20 cellular contexts compared by ENCODE assay signal in genomic region chr13:80551650-80552497, GRCh38.
DNase-seq lines count a peak whose midpoint lies in the region; ATAC-seq, FAIRE-seq and TF ChIP-seq lines count a peak whose summit lies in the region.
"Had no signal": no experiment of that assay in that cellular context is flagged by ENCODE, and none has a peak within 500 bp of the region (broad histone marks: within the 10 kb centered on the region; RNA-seq: fewer than 3 reads in every experiment).

No MANE protein-coding gene starts in this region.

- no peak for FAIRE-seq in K562 (lab: Jason Lieb, UNC)
- FAIRE-seq: G401.6 had no signal

- TF ChIP-seq RAD21 in K562 (CRISPR knock-in tag; conservative IDR thresholded peaks at IDR 0.05 in 1 of 2, IDR thresholded peaks at IDR 0.05 in 1 of 2): no peak

- no peak for TF ChIP-seq POLR2A in heart left ventricle (IDR thresholded peaks at IDR 0.05)
- TF ChIP-seq POLR2A in K562 (conservative IDR thresholded peaks at IDR 0.05): no peak

- no peaks in the 10 kb centered on the region for H3K9me3 Mint-ChIP-seq in memory B cell
- H3K9me3 Mint-ChIP-seq in activated T-cell treated with anti-CD3 and anti-CD28 coated beads, Interleukin-2, amount 50 U/mL, for 72 hours: peaks cover 0 to 2% of the 10 kb centered on the region in 2 donors
- no peaks in the 10 kb centered on the region for H3K9me3 Mint-ChIP-seq in natural killer cell

- H3K27me3 Mint-ChIP-seq in memory B cell (peaks cover 2% of the 10 kb centered on the region), natural killer cell (ENCODE audit: low read depth in 2 of 2) (no peaks in the 10 kb centered on the region)
- H3K27me3 Mint-ChIP-seq in activated T-cell treated with anti-CD3 and anti-CD28 coated beads, Interleukin-2, amount 50 U/mL, for 72 hours (ENCODE audit: low read depth): no peaks in the 10 kb centered on the region

- TF ChIP-seq CTCF in heart left ventricle (IDR thresholded peaks at IDR 0.05) (no peak), K562 (IDR thresholded peaks at IDR 0.05 in 2 of 3, conservative IDR thresholded peaks at IDR 0.05 in 1 of 3; ENCODE audit: insufficient read depth in 2 of 3, low read depth in 1 of 3, low read length in 3 of 3) (no peak), thoracic aorta (IDR thresholded peaks at IDR 0.05) (no peak), omental fat pad (IDR thresholded peaks at IDR 0.05) (no peak), natural killer cell (IDR thresholded peaks at IDR 0.05) (no peak)

- no peaks in the 10 kb centered on the region for H3K36me3 Mint-ChIP-seq in memory B cell
- H3K36me3 Mint-ChIP-seq in activated T-cell treated with anti-CD3 and anti-CD28 coated beads, Interleukin-2, amount 50 U/mL, for 72 hours (ENCODE audit: insufficient read depth in 2 of 2): no peaks in the 10 kb centered on the region
- no peaks in the 10 kb centered on the region for H3K36me3 Mint-ChIP-seq in natural killer cell

- H3K36me3 ChIP-seq in heart left ventricle (no peaks in the 10 kb centered on the region), K562 (ENCODE audit: control insufficient read depth, insufficient read depth, low read length) (no peaks in the 10 kb centered on the region), thoracic aorta (no peaks in the 10 kb centered on the region)
- H3K36me3 ChIP-seq: left lung, neutrophil, WERI-Rb-1 had no signal

- no peak overlapping the region for H3K4me2 ChIP-seq in K562 (ENCODE audit: insufficient read depth, low read length)

- no peaks in the 10 kb centered on the region for H3K9me3 ChIP-seq in heart left ventricle
- no peaks in the 10 kb centered on the region for H3K9me3 ChIP-seq in K562 (replicated peaks; ENCODE audit: control insufficient read depth, insufficient read depth, low read depth, low read length)
- H3K9me3 ChIP-seq in thoracic aorta: no peaks in the 10 kb centered on the region
- H3K9me3 ChIP-seq: left lung, neutrophil had no signal

- H3K9me1 ChIP-seq in K562 (ENCODE audit: control insufficient read depth, insufficient read depth, low read length): no peaks in the 10 kb centered on the region

- ATAC-seq in heart left ventricle (no peak), K562 (no peak), memory B cell (ENCODE audit: low read depth) (peak; percentile 60), thoracic aorta (ENCODE audit: insufficient number of reproducible peaks, low FRiP score, low read depth) (no peak), omental fat pad (ENCODE audit: low FRiP score) (no peak), natural killer cell (no peak)
- no peak for ATAC-seq in activated T-cell treated with anti-CD3 and anti-CD28 coated beads, Interleukin-2, amount 50 U/mL, for 72 hours (replicated peaks in 1 of 2)
- ATAC-seq: left lung, Panc1 had no signal

- H3K27ac Mint-ChIP-seq in memory B cell: no peak overlapping the region
- no peak overlapping the region for H3K27ac Mint-ChIP-seq in activated T-cell treated with anti-CD3 and anti-CD28 coated beads, Interleukin-2, amount 50 U/mL, for 72 hours
- no peak overlapping the region for H3K27ac Mint-ChIP-seq in natural killer cell

- no peak overlapping the region for H2AFZ ChIP-seq in K562 (ENCODE audit: low read depth, low read length)

- peaks cover 0 to 42% (median 6%) of the 10 kb centered on the region in 12 donors for H3K4me1 ChIP-seq in heart left ventricle
- no peaks in the 10 kb centered on the region for H3K4me1 ChIP-seq in K562 (replicated peaks in 1 of 2; ENCODE audit: control insufficient read depth in 2 of 2, insufficient read depth in 2 of 2, low read length in 2 of 2)
- H3K4me1 ChIP-seq in thoracic aorta (ENCODE audit: control insufficient read depth in 1 of 2, low read depth in 2 of 2): peaks cover 16 to 18% of the 10 kb centered on the region in 2 donors

- no peak for DNase-seq in heart left ventricle
- no peak for DNase-seq in cardiac septum (ENCODE audit: low spot score)
- DNase-seq in K562 (ENCODE audit: extremely low read depth in 1 of 4, low spot score in 3 of 4): peak; percentile 0 to 13 (median 8)
- peak in 1 of 2 donors; percentile 9 for DNase-seq in memory B cell (ENCODE audit: low spot score in 2 of 2)
- no peak for DNase-seq in thoracic aorta (ENCODE audit: low spot score)
- DNase-seq in omental fat pad (ENCODE audit: low spot score): no peak
- no peak for DNase-seq in activated T-cell treated with anti-CD3 and anti-CD28 coated beads, Interleukin-2, amount 50 U/mL, for 72 hours
- DNase-seq in natural killer cell: no peak
- DNase-seq: ACHN; activated effector memory CD4-positive, alpha-beta T cell treated with Interleukin-2 at 50 U/mL for 16 hours; cortex of kidney; erythroblast; left lung; NCI-H1694; NCI-H524 treated with DMSO at 0.1 percent for 48 hours; stimulated activated CD4-positive, alpha-beta T cell treated with anti-CD3 and anti-CD28 coated beads, Interleukin-12 subunit alpha, Interleukin-12 subunit beta, amount 100 ng/mL, for 4 hours; WERI-Rb-1 had no signal

- H3K4me3 ChIP-seq in heart left ventricle (no peak overlapping the region), K562 (no peak overlapping the region), thoracic aorta (peak overlapping the region; percentile 2)
- H3K4me3 ChIP-seq: left lung had no signal

- intact Hi-C loops in heart left ventricle (cut with DNase I): no loop called here
- intact Hi-C loops in cardiac septum (cut with DNase I): no loop called here
- intact Hi-C loops in K562 (cut with micrococcal nuclease): no loop called here
- intact Hi-C loops in natural killer cell (cut with micrococcal nuclease): no loop called here

- no TSS peak for BruUV-seq in K562 (replicated peaks; lab: Mats Ljungman, UMichigan)

- CTCF ChIA-PET in K562 (lab: Yijun Ruan, JAX; ENCODE audit: low intra/inter-chr PET ratio): no interaction called here

- H3K79me2 ChIP-seq in K562 (ENCODE audit: control insufficient read depth, insufficient read depth, low read length): no peaks in the 10 kb centered on the region

- in situ Hi-C loops in K562 (cut with MboI): no loop called here

- H3K9ac ChIP-seq in K562 (ENCODE audit: insufficient read depth in 1 of 2, low read depth in 2 of 2, low read length in 2 of 2): no peak overlapping the region

- no peaks in the 10 kb centered on the region for H3K27me3 ChIP-seq in heart left ventricle
- no peaks in the 10 kb centered on the region for H3K27me3 ChIP-seq in K562 (ENCODE audit: control insufficient read depth in 2 of 2, insufficient read depth in 2 of 2, low read length in 2 of 2)
- no peaks in the 10 kb centered on the region for H3K27me3 ChIP-seq in thoracic aorta (replicated peaks; ENCODE audit: insufficient read depth)
- H3K27me3 ChIP-seq: left lung, neutrophil had no signal

- POLR2A ChIA-PET in K562 (lab: Yijun Ruan, JAX): no interaction called here

- H4K20me1 ChIP-seq in K562 (replicated peaks; ENCODE audit: control insufficient read depth, insufficient read depth, low read length): no peaks in the 10 kb centered on the region

- TF ChIP-seq EP300 in K562 (IDR thresholded peaks at IDR 0.05; ENCODE audit: low read length): no peak

- no peak overlapping the region for H3K4me3 Mint-ChIP-seq in memory B cell
- no peak overlapping the region for H3K4me3 Mint-ChIP-seq in activated T-cell treated with anti-CD3 and anti-CD28 coated beads, Interleukin-2, amount 50 U/mL, for 72 hours
- H3K4me3 Mint-ChIP-seq in natural killer cell: no peak overlapping the region

- 26 to 46% (median 34%) methylated on average over 1 of the region's 1 CpG for WGBS in heart left ventricle, 4 donors
- WGBS in K562 (ENCODE audit: insufficient coverage, low coverage, missing lambda C conversion rate): 0% methylated on average over 1 of the region's 1 CpG

- H3K4me1 Mint-ChIP-seq in memory B cell (peaks cover 3% of the 10 kb centered on the region), natural killer cell (peaks cover 0 to 6% of the 10 kb centered on the region in 2 donors)
- H3K4me1 Mint-ChIP-seq in activated T-cell treated with anti-CD3 and anti-CD28 coated beads, Interleukin-2, amount 50 U/mL, for 72 hours (ENCODE audit: low read depth): peaks cover 6% of the 10 kb centered on the region

- H3K27ac ChIP-seq in heart left ventricle (peak overlapping the region in 11 of 12 donors; percentile 7 to 67 (median 54)), K562 (ENCODE audit: extremely low read depth, low read depth, low read length) (no peak overlapping the region), thoracic aorta (no peak overlapping the region)
- H3K27ac ChIP-seq: left lung, neutrophil, WERI-Rb-1 had no signal

TF ChIP-seq in K562, 482 proteins besides CTCF, POLR2A, EP300 and RAD21:
- TF ChIP-seq, protein P1, sequence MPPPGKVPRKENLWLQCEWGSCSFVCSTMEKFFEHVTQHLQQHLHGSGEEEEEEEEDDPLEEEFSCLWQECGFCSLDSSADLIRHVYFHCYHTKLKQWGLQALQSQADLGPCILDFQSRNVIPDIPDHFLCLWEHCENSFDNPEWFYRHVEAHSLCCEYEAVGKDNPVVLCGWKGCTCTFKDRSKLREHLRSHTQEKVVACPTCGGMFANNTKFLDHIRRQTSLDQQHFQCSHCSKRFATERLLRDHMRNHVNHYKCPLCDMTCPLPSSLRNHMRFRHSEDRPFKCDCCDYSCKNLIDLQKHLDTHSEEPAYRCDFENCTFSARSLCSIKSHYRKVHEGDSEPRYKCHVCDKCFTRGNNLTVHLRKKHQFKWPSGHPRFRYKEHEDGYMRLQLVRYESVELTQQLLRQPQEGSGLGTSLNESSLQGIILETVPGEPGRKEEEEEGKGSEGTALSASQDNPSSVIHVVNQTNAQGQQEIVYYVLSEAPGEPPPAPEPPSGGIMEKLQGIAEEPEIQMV (tag; conservative IDR thresholded peaks at IDR 0.05; ENCODE audit: low read depth): 0 out of 2 replicates have a peak, but pooled peaks have one; percentile 8
- no peak for TF ChIP-seq NBN (IDR thresholded peaks at IDR 0.05; ENCODE audit: low read depth)

Comparison
In these comparisons a context has a peak if more than half of its experiments do, and no peak if none do; other contexts are left out.
1. DNase-seq: peak in K562 (4 of 4); none in heart left ventricle (0 of 5), cardiac septum (single experiment), thoracic aorta (single experiment), omental fat pad (single experiment), activated T-cell treated with anti-CD3 and anti-CD28 coated beads, Interleukin-2, amount 50 U/mL, for 72 hours (0 of 2) and natural killer cell (single experiment).
2. H3K27ac ChIP-seq: peak in heart left ventricle (11 of 12); none in K562 (single experiment) and thoracic aorta (0 of 2).